ENCODE assay signal across 25 cellular contexts in the genomic region with DNA sequence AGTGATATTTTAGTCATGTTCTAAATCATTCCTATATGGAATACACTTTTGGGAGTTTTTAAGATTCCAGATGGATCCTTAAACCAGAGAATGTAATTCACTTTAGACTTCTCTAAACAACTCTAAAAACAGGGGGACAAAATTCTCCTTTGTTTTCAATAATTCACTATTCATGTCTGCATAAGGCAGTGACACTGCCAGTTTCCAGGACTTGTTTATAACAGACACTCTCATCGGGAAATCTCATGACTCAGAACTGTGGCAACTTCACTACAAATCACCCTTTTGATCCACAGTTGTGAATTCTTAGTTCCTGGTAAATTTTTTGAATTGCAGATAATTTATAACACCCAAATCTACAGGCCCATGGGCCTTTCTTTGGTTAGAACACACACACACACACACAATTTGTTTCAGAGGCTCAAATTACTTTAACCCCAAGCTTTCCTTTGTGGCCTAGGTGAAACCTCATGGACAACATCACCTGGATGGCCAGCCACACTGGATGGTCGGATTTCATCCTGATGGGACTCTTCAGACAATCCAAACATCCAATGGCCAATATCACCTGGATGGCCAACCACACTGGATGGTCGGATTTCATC. TPM values are rescaled to one million over a fixed set of nuclear protein-coding genes. Genes with fewer than 3 reads are reported as not detected.
DNase-seq lines count a peak whose midpoint lies in the region; ATAC-seq and TF ChIP-seq lines count a peak whose summit lies in the region.
"Had no signal": no experiment of that assay in that cellular context is flagged by ENCODE, and none has a peak within 500 bp of the region (broad histone marks: within the 10 kb centered on the region; RNA-seq: fewer than 3 reads in every experiment).

A gene with protein sequence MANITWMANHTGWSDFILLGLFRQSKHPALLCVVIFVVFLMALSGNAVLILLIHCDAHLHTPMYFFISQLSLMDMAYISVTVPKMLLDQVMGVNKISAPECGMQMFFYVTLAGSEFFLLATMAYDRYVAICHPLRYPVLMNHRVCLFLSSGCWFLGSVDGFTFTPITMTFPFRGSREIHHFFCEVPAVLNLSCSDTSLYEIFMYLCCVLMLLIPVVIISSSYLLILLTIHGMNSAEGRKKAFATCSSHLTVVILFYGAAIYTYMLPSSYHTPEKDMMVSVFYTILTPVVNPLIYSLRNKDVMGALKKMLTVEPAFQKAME (plus strand): TSS at position 555 of the 605 bp plus-strand sequence. CDS start 0 bp downstream, at position 555.

- H3K36me3 ChIP-seq in BLaER1 (no peaks in the 10 kb centered on the region), lower lobe of right lung (no peaks in the 10 kb centered on the region)
- H3K36me3 ChIP-seq: MG63, Peyer's patch had no signal

- H3K4me2 ChIP-seq in BLaER1, result peak within 1 kb of the TSS; percentile 35; the same call in 1 of the 2 replicates
- H3K4me2 ChIP-seq: SK-N-SH had no signal

- H3K4me1 ChIP-seq in BLaER1 (peaks cover 52% of the 10 kb centered on the region), lower lobe of right lung (no peaks in the 10 kb centered on the region)
- H3K4me1 ChIP-seq: Peyer's patch had no signal

- H3K4me3 ChIP-seq in BLaER1 (no peak within 1 kb of the TSS), lower lobe of right lung (no peak within 1 kb of the TSS)
- H3K4me3 ChIP-seq: MG63, Peyer's patch had no signal

- no peaks in the 10 kb centered on the region for H4K20me1 ChIP-seq in BLaER1

- H3K27ac ChIP-seq in BLaER1 (peak within 1 kb of the TSS; percentile 5; the same call in 1 of the 2 replicates), lower lobe of right lung (no peak within 1 kb of the TSS)
- H3K27ac ChIP-seq: Peyer's patch had no signal

- intact Hi-C loops in lower lobe of right lung (cut with DNase I), result no loop called here
- intact Hi-C loops in Right ventricle myocardium superior (cut with DNase I), result no loop called here

- no peak within 1 kb of the TSS for H3K9ac ChIP-seq in BLaER1
- H3K9ac ChIP-seq: SK-N-SH had no signal

- no peaks in the 10 kb centered on the region; the same call in 1 of the 2 replicates for H3K9me3 ChIP-seq in BLaER1
- H3K9me3 ChIP-seq in lower lobe of right lung, result no peaks in the 10 kb centered on the region
- H3K9me3 ChIP-seq: MG63, Peyer's patch had no signal

- DNase-seq in OCI-M1 (lab: John Stamatoyannopoulos, UW) (peak; percentile 31), globus pallidus (ENCODE audit: low spot score) (peak; percentile 85), putamen (ENCODE audit: low spot score) (peak; percentile 72), lower lobe of right lung (no peak), Right ventricle myocardium superior (no peak), NCI-H2196 (lab: John Stamatoyannopoulos, UW; ENCODE audit: unreplicated experiment) (no peak)
- DNase-seq: AML-193; CD8-positive, alpha-beta memory T cell; HCEC 1CT; KBM-7; MG63; NCI-H1694; NCI-H2029 treated with DMSO at 0.1 percent for 48 hours; NCI-H2227 treated with DMSO at 0.1 percent for 48 hours; NCI-H526 treated with DMSO at 0.1 percent for 48 hours; Peyer's patch; SK-N-SH; SW 1271 had no signal

- ATAC-seq in lower lobe of right lung (no peak), Right ventricle myocardium superior (ENCODE audit: poor library complexity) (no peak), HG03342 (IDR thresholded peaks at IDR 0.05; ENCODE audit: unreplicated experiment) (no peak)

- no peak for TF ChIP-seq CTCF in lower lobe of right lung (IDR thresholded peaks at IDR 0.05)

- H3K27me3 ChIP-seq in BLaER1 (no peaks in the 10 kb centered on the region), lower lobe of right lung (ENCODE audit: low read depth) (no peaks in the 10 kb centered on the region)
- H3K27me3 ChIP-seq: MG63, Peyer's patch had no signal

RNA-seq across cellular contexts. Expression of the gene that starts here (rescaled TPM):
- not detected for total RNA-seq in lower lobe of right lung
- total RNA-seq in Right ventricle myocardium superior, result not detected
- total RNA-seq: CD8-positive, alpha-beta memory T cell; H1; HT-29; LHCN-M2; NCI-H460; OCI-LY7; Peyer's patch had no signal

Comparison
In these comparisons a context has a peak if more than half of its experiments do, and no peak if none do; other contexts are left out.
1. DNase-seq: peak in OCI-M1 (single experiment), globus pallidus (single experiment) and putamen (single experiment); none in lower lobe of right lung (single experiment), Right ventricle myocardium superior (single experiment) and NCI-H2196 (single experiment).